ENCODE assay signal across 9 cellular contexts in genomic region chr11:58524232-58525036, GRCh38. TPM values are rescaled to one million over a fixed set of nuclear protein-coding genes. Genes with fewer than 3 reads are reported as not detected.
DNase-seq lines count a peak whose midpoint lies in the region; ATAC-seq, FAIRE-seq and TF ChIP-seq lines count a peak whose summit lies in the region.
"Had no signal": no experiment of that assay in that cellular context is flagged by ENCODE, and none has a peak within 500 bp of the region (broad histone marks: within the 10 kb centered on the region; RNA-seq: fewer than 3 reads in every experiment).

No MANE protein-coding gene starts in this region.

- ATAC-seq in CD8-positive, alpha-beta T cell = peak; percentile 71
- ATAC-seq in GM19035 (IDR thresholded peaks at IDR 0.05; ENCODE audit: unreplicated experiment) = peak; percentile 35
- peak; percentile 46 for ATAC-seq in HG03175 (IDR thresholded peaks at IDR 0.05; ENCODE audit: unreplicated experiment)
- peak; percentile 61 for ATAC-seq in stimulated activated naive CD8-positive, alpha-beta T cell treated with anti-CD3 and anti-CD28 coated beads, Interleukin-15, amount 100 ng/mL, for 72 hours

- H2BK15ac ChIP-seq in H1 (ENCODE audit: low read length) (no peak overlapping the region), mesenchymal stem cell (ENCODE audit: low read depth, poor library complexity, severe bottlenecking) (no peak overlapping the region)

- no peak overlapping the region for H4K91ac ChIP-seq in H1 (replicated peaks; ENCODE audit: insufficient read length, low read length)
- H4K91ac ChIP-seq in mesenchymal stem cell (ENCODE audit: low read length) = no peak overlapping the region

- no peak overlapping the region for H2BK5ac ChIP-seq in H1 (ENCODE audit: low read depth, low read length)
- H2BK5ac ChIP-seq in mesenchymal stem cell (ENCODE audit: low read depth, low read length, poor library complexity, severe bottlenecking) = no peak overlapping the region

- H2BK120ac ChIP-seq in H1 (replicated peaks; ENCODE audit: low read depth, low read length) = no peak overlapping the region
- no peak overlapping the region for H2BK120ac ChIP-seq in mesenchymal stem cell (ENCODE audit: low read depth, low read length)

- peaks cover 69% of the 10 kb centered on the region for H3K4me1 Mint-ChIP-seq in CD8-positive, alpha-beta T cell (ENCODE audit: low read depth)
- H3K4me1 Mint-ChIP-seq in activated CD4-positive, alpha-beta T cell treated with anti-CD3 and anti-CD28 coated beads, Interleukin-2, amount 10 ng/mL, durations not matched to agents 7 days and 5 days = peaks cover 56% of the 10 kb centered on the region
- peaks cover 63% of the 10 kb centered on the region for H3K4me1 Mint-ChIP-seq in stimulated activated naive CD8-positive, alpha-beta T cell treated with anti-CD3 and anti-CD28 coated beads, Interleukin-15, amount 100 ng/mL, for 72 hours

- CTCF ChIA-PET in CD8-positive, alpha-beta T cell (lab: Charles Lee) = interaction anchor here (0.7 to 3.9 kb wide), 35 partner anchors 8 to 950 kb away, joined by 3 to 38 read pairs (median 4); partner anchors contain the start of genes OR9I1 and YPEL4
- CTCF ChIA-PET in activated CD4-positive, alpha-beta T cell treated with anti-CD3 and anti-CD28 coated beads, Interleukin-2, amount 10 ng/mL, durations not matched to agents 7 days and 5 days (lab: Charles Lee) = interaction anchor here (0.7 to 2.0 kb wide), 8 partner anchors 11 to 967 kb away, joined by 3 to 5 read pairs (median 4); no protein-coding TSS in a partner anchor
- CTCF ChIA-PET in H1 (lab: Charles Lee; ENCODE audit: partially characterized antibody) = interaction anchor here (0.7 to 3.2 kb wide), 49 partner anchors 9 to 1145 kb away, joined by 3 to 27 read pairs (median 3); partner anchors contain the start of gene OR5B21

- H2AK5ac ChIP-seq in H1 (ENCODE audit: low read depth, low read length) = no peak overlapping the region
- no peak overlapping the region for H2AK5ac ChIP-seq in mesenchymal stem cell (ENCODE audit: low read length, severe bottlenecking)

- no peak overlapping the region for H4K8ac ChIP-seq in H1 (ENCODE audit: extremely low read depth, insufficient read depth, low read length)
- no peak overlapping the region for H4K8ac ChIP-seq in mesenchymal stem cell (ENCODE audit: low read length)

- H3K36me3 ChIP-seq in CD8-positive, alpha-beta T cell (ENCODE audit: insufficient read depth, low read length) = peaks cover 18% of the 10 kb centered on the region
- H3K36me3 ChIP-seq in H1 (ENCODE audit: control insufficient read depth in 2 of 4, insufficient read depth in 4 of 4, low read length in 3 of 4) = no peaks in the 10 kb centered on the region
- peaks cover 6 to 41% of the 10 kb centered on the region in 2 experiments for H3K36me3 ChIP-seq in mesenchymal stem cell (ENCODE audit: control insufficient read depth in 1 of 2, insufficient read depth in 2 of 2, low read depth in 1 of 2, low read length in 2 of 2)

- peaks cover 65% of the 10 kb centered on the region for H3K4me1 ChIP-seq in CD8-positive, alpha-beta T cell (ENCODE audit: insufficient read depth, low read length)
- H3K4me1 ChIP-seq in H1 (replicated peaks in 1 of 4; ENCODE audit: control insufficient read depth in 3 of 4, insufficient read depth in 4 of 4, low read length in 3 of 4) = peaks cover 0 to 3% (median 0%) of the 10 kb centered on the region in 4 experiments; a peak in 2 of 7 replicates
- no peaks in the 10 kb centered on the region for H3K4me1 ChIP-seq in mesenchymal stem cell (ENCODE audit: control insufficient read depth, insufficient read depth, low read depth, low read length)

- intact Hi-C loops in CD8-positive, alpha-beta T cell (cut with DNase I, micrococcal nuclease) = loop anchor here (1.0 to 10.0 kb wide), 7 partner anchors 51 to 1190 kb away; partner anchors contain the start of genes CLP1 (in 1 of the 2), LPXN (in 1 of the 2), P2RX3 (in 1 of the 2) and SSRP1 (in 1 of the 2)

- H3K79me1 ChIP-seq in H1 (ENCODE audit: low read depth, low read length) (no peaks in the 10 kb centered on the region), mesenchymal stem cell (replicated peaks; ENCODE audit: low read length, poor library complexity, severe bottlenecking) (no peaks in the 10 kb centered on the region)

- H3K9me3 Mint-ChIP-seq in CD8-positive, alpha-beta T cell = no peaks in the 10 kb centered on the region
- H3K9me3 Mint-ChIP-seq in activated CD4-positive, alpha-beta T cell treated with anti-CD3 and anti-CD28 coated beads, Interleukin-2, amount 10 ng/mL, durations not matched to agents 7 days and 5 days = no peaks in the 10 kb centered on the region
- H3K9me3 Mint-ChIP-seq in stimulated activated naive CD8-positive, alpha-beta T cell treated with anti-CD3 and anti-CD28 coated beads, Interleukin-15, amount 100 ng/mL, for 72 hours = no peaks in the 10 kb centered on the region

- H2AFZ ChIP-seq in H1 (ENCODE audit: low read length) (peak overlapping the region; percentile 94), mesenchymal stem cell (ENCODE audit: low read depth, low read length) (peak overlapping the region; percentile 69)

- H3K14ac ChIP-seq in H1 (ENCODE audit: insufficient read length) = no peak overlapping the region
- no peak overlapping the region for H3K14ac ChIP-seq in mesenchymal stem cell (ENCODE audit: low read length in 2 of 2)

- TF ChIP-seq POLR2A in H1 (IDR thresholded peaks at IDR 0.05; ENCODE audit: control extremely low read depth in 1 of 2, low read depth in 2 of 2, low read length in 2 of 2) = no peak

- H2BK20ac ChIP-seq in H1 (ENCODE audit: low read length) = no peak overlapping the region

- no peaks in the 10 kb centered on the region for H3K27me3 Mint-ChIP-seq in CD8-positive, alpha-beta T cell (ENCODE audit: low read depth)
- no peaks in the 10 kb centered on the region for H3K27me3 Mint-ChIP-seq in activated CD4-positive, alpha-beta T cell treated with anti-CD3 and anti-CD28 coated beads, Interleukin-2, amount 10 ng/mL, durations not matched to agents 7 days and 5 days
- no peaks in the 10 kb centered on the region for H3K27me3 Mint-ChIP-seq in stimulated activated naive CD8-positive, alpha-beta T cell treated with anti-CD3 and anti-CD28 coated beads, Interleukin-15, amount 100 ng/mL, for 72 hours

- no peak overlapping the region for H3K9ac ChIP-seq in H1 (replicated peaks in 1 of 4; ENCODE audit: extremely low read depth in 1 of 4, low read depth in 3 of 4, low read length in 3 of 4)
- peak overlapping the region; percentile 10 for H3K9ac ChIP-seq in mesenchymal stem cell (ENCODE audit: low read length)

- no peak for TF ChIP-seq EP300 in H1 (IDR thresholded peaks at IDR 0.05; ENCODE audit: borderline replicate concordance in 1 of 2, low read depth in 2 of 2, low read length in 2 of 2)

- H3K9me3 ChIP-seq in CD8-positive, alpha-beta T cell (ENCODE audit: low read length) = no peaks in the 10 kb centered on the region
- H3K9me3 ChIP-seq in H1 (ENCODE audit: insufficient read depth in 2 of 2, low read depth in 1 of 2, low read length in 1 of 2) (no peaks in the 10 kb centered on the region), mesenchymal stem cell (ENCODE audit: control insufficient read depth, low read length) (no peaks in the 10 kb centered on the region)

- H3K4me2 ChIP-seq in H1 (ENCODE audit: insufficient read depth in 1 of 2, low read depth in 2 of 2, low read length in 2 of 2) (peak overlapping the region; percentile 39 to 59; a peak in 2 of 4 replicates), mesenchymal stem cell (ENCODE audit: low read length, poor library complexity, severe bottlenecking) (no peak overlapping the region)

- peak; percentile 93 for FAIRE-seq in H1 (lab: Jason Lieb, UNC)

- H2BK12ac ChIP-seq in H1 (ENCODE audit: low read depth, low read length) = no peak overlapping the region
- H2BK12ac ChIP-seq in mesenchymal stem cell (ENCODE audit: low read length in 2 of 2) = no peak overlapping the region

- H3K79me2 ChIP-seq in H1 (ENCODE audit: control insufficient read depth in 1 of 2, insufficient read depth in 2 of 2, low read length in 2 of 2) = no peaks in the 10 kb centered on the region

- peaks cover 24% of the 10 kb centered on the region for H3K36me3 Mint-ChIP-seq in CD8-positive, alpha-beta T cell
- peaks cover 35% of the 10 kb centered on the region for H3K36me3 Mint-ChIP-seq in activated CD4-positive, alpha-beta T cell treated with anti-CD3 and anti-CD28 coated beads, Interleukin-2, amount 10 ng/mL, durations not matched to agents 7 days and 5 days (ENCODE audit: low read depth)

- peak overlapping the region; percentile 75 for H3K27ac ChIP-seq in CD8-positive, alpha-beta T cell (ENCODE audit: low read depth, low read length)
- H3K27ac ChIP-seq in H1 (ENCODE audit: low read depth, low read length) (no peak overlapping the region), mesenchymal stem cell (ENCODE audit: low read length, poor library complexity, severe bottlenecking) (no peak overlapping the region)

- TF ChIP-seq CTCF in CD8-positive, alpha-beta T cell (IDR thresholded peaks at IDR 0.05) = peak; percentile 90
- TF ChIP-seq CTCF in H1 (IDR thresholded peaks at IDR 0.05; ENCODE audit: control extremely low read depth in 1 of 3, insufficient read depth in 1 of 3, low read depth in 1 of 3, low read length in 3 of 3) = peak; percentile 84 to 96 (median 90)

- H3K18ac ChIP-seq in H1 (ENCODE audit: extremely low read depth, low read length) (no peak overlapping the region), mesenchymal stem cell (ENCODE audit: low read depth in 1 of 2, low read length in 2 of 2) (no peak overlapping the region)

- no peak overlapping the region for H3K23ac ChIP-seq in H1 (ENCODE audit: insufficient read length)
- H3K23ac ChIP-seq in mesenchymal stem cell (ENCODE audit: low read length in 2 of 2) = no peak overlapping the region

- TF ChIP-seq RAD21 in H1 (IDR thresholded peaks at IDR 0.05 in 1 of 2, conservative IDR thresholded peaks at IDR 0.05 in 1 of 2; ENCODE audit: low read depth in 2 of 2, low read length in 2 of 2) = peak; percentile 70 to 80

- H3K23me2 ChIP-seq in H1 (ENCODE audit: low read depth, low read length) = no peaks in the 10 kb centered on the region

- H3K27ac Mint-ChIP-seq in CD8-positive, alpha-beta T cell = peak overlapping the region; percentile 96
- peak overlapping the region; percentile 90 for H3K27ac Mint-ChIP-seq in activated CD4-positive, alpha-beta T cell treated with anti-CD3 and anti-CD28 coated beads, Interleukin-2, amount 10 ng/mL, durations not matched to agents 7 days and 5 days
- H3K27ac Mint-ChIP-seq in stimulated activated naive CD8-positive, alpha-beta T cell treated with anti-CD3 and anti-CD28 coated beads, Interleukin-15, amount 100 ng/mL, for 72 hours = peak overlapping the region; percentile 84 to 94

- no peak overlapping the region for H3K56ac ChIP-seq in H1 (replicated peaks; ENCODE audit: insufficient read length, low read depth, low read length)

- 17% methylated on average over 7 of the region's 7 CpGs; no CpG with 5 or more reads in 1 of the 2 experiments for WGBS in H1 (ENCODE audit: extremely low coverage in 1 of 2, insufficient coverage in 1 of 2, insufficient read length in 1 of 2, insufficient replicate concordance in 2 of 2, low coverage in 1 of 2, low lambda C conversion rate in 2 of 2, missing lambda C conversion rate in 1 of 2), 2 experiments
- 28% methylated on average over 5 of the region's 7 CpGs for WGBS in mesenchymal stem cell

- no peaks in the 10 kb centered on the region for H4K20me1 ChIP-seq in H1 (replicated peaks in 1 of 2; ENCODE audit: control insufficient read depth in 1 of 2, insufficient read depth in 2 of 2, low read length in 2 of 2)

- POLR2A ChIA-PET in CD8-positive, alpha-beta T cell (lab: Charles Lee) = interaction anchor here (1.0 to 2.3 kb wide), 5 partner anchors 16 to 52 kb away, joined by 3 to 8 read pairs (median 7); no protein-coding TSS in a partner anchor
- POLR2A ChIA-PET in activated CD4-positive, alpha-beta T cell treated with anti-CD3 and anti-CD28 coated beads, Interleukin-2, amount 10 ng/mL, durations not matched to agents 7 days and 5 days (lab: Charles Lee) = interaction anchor here (0.6 kb wide), 2 partner anchors 29 to 73 kb away, joined by 3 read pairs; no protein-coding TSS in a partner anchor
- POLR2A ChIA-PET in H1 (lab: Charles Lee; ENCODE audit: partially characterized antibody) = interaction anchor here (0.9 to 1.4 kb wide), 3 partner anchors 54 to 796 kb away, joined by 3 read pairs; no protein-coding TSS in a partner anchor

- peak overlapping the region; percentile 75 for H3K4me3 Mint-ChIP-seq in CD8-positive, alpha-beta T cell
- peak overlapping the region; percentile 66 for H3K4me3 Mint-ChIP-seq in activated CD4-positive, alpha-beta T cell treated with anti-CD3 and anti-CD28 coated beads, Interleukin-2, amount 10 ng/mL, durations not matched to agents 7 days and 5 days
- H3K4me3 Mint-ChIP-seq in stimulated activated naive CD8-positive, alpha-beta T cell treated with anti-CD3 and anti-CD28 coated beads, Interleukin-15, amount 100 ng/mL, for 72 hours = peak overlapping the region; percentile 85 to 88

- H3K27me3 ChIP-seq in CD8-positive, alpha-beta T cell (ENCODE audit: insufficient read depth, low read length) = no peaks in the 10 kb centered on the region
- H3K27me3 ChIP-seq in H1 (replicated peaks in 1 of 4; ENCODE audit: control insufficient read depth in 3 of 4, extremely low read depth in 1 of 4, insufficient read depth in 3 of 4, low read length in 3 of 4) (no peaks in the 10 kb centered on the region), mesenchymal stem cell (ENCODE audit: control insufficient read depth in 1 of 2, insufficient read depth in 1 of 2, low read length in 2 of 2) (peaks cover 0 to 3% of the 10 kb centered on the region in 2 experiments)

- no peak overlapping the region for H4K5ac ChIP-seq in H1 (ENCODE audit: insufficient read length, low read depth, low read length)

- no peak overlapping the region for H3K4ac ChIP-seq in H1 (replicated peaks; ENCODE audit: insufficient read length, low read depth, low read length)
- no peak overlapping the region for H3K4ac ChIP-seq in mesenchymal stem cell (ENCODE audit: low read depth in 1 of 2, low read length in 2 of 2)

- peak in 6 of 7 experiments; percentile 17 to 66 (median 46) for DNase-seq in CD8-positive, alpha-beta T cell
- peak; percentile 65 for DNase-seq in NCI-H226
- peak; percentile 55 for DNase-seq in activated CD4-positive, alpha-beta T cell treated with anti-CD3 and anti-CD28 coated beads, Interleukin-2, amount 10 ng/mL, durations not matched to agents 7 days and 5 days
- peak in 1 of 2 experiments; percentile 76 for DNase-seq in H1 (ENCODE audit: low read depth in 1 of 2, low spot score in 2 of 2)
- peak; percentile 75 for DNase-seq in mesenchymal stem cell
- peak; percentile 35 to 66 for DNase-seq in stimulated activated naive CD8-positive, alpha-beta T cell treated with anti-CD3 and anti-CD28 coated beads, Interleukin-15, amount 100 ng/mL, for 72 hours

- peak overlapping the region; percentile 24 for H3K4me3 ChIP-seq in CD8-positive, alpha-beta T cell (ENCODE audit: low read depth, low read length)
- H3K4me3 ChIP-seq in H1 (ENCODE audit: extremely low read depth in 1 of 4, insufficient read depth in 2 of 4, low read depth in 3 of 4, low read length in 4 of 4) = peak overlapping the region in 1 of 4 experiments; percentile 45; a peak in 2 of 8 replicates
- H3K4me3 ChIP-seq in mesenchymal stem cell (ENCODE audit: insufficient read depth in 1 of 2, low read depth in 1 of 2, low read length in 2 of 2) = peak overlapping the region in 1 of 2 experiments; percentile 5

RNA-seq across cellular contexts. Expression of gene OR5B21, which starts 16.5 kb away (rescaled TPM):
- not detected for total RNA-seq in CD8-positive, alpha-beta T cell
- under 1 TPM in 1 of 2 experiments, not detected in 1; 0.37 TPM for total RNA-seq in activated CD4-positive, alpha-beta T cell treated with anti-CD3 and anti-CD28 coated beads, Interleukin-2, amount 10 ng/mL, durations not matched to agents 7 days and 5 days
- total RNA-seq in H1 (2021; fragmentation: NEBNext Ultra II Directional; extraction: Animal tissue kit (Norgen Biotek cat#: 25700)) = not detected in 2 replicates
- polyA plus RNA-seq in H1 (2011; rRNA removed) = not detected in 2 replicates
- not detected for polyA plus RNA-seq in H1 (2011; cell fraction: cytosol; rRNA removed)
- polyA plus RNA-seq in H1 (2011; cell fraction: nucleus; rRNA removed) = 0.13 TPM
- polyA plus RNA-seq in H1 (2012, experiment 1 of 2) = not detected in 4 replicates
- polyA plus RNA-seq in H1 (2012, experiment 2 of 2) = not detected
- not detected for polyA plus RNA-seq in H1 (2013, experiment 1 of 2)
- polyA plus RNA-seq in H1 (2013, experiment 2 of 2) = not detected
- polyA minus RNA-seq in H1 (2011; rRNA and poly(A)+ RNA removed) = 1.0 TPM in 1 of 2 replicates, not detected in the other
- polyA minus RNA-seq in H1 (2011; cell fraction: cytosol; rRNA and poly(A)+ RNA removed) = not detected
- 1.00 TPM for polyA minus RNA-seq in H1 (2011; cell fraction: nucleus; rRNA and poly(A)+ RNA removed)
- not detected for polyA plus RNA-seq in mesenchymal stem cell (2013, experiment 1 of 2)
- not detected for polyA plus RNA-seq in mesenchymal stem cell (2013, experiment 2 of 2)
- polyA plus RNA-seq: esophagus had no signal

RNA-seq across cellular contexts. Expression of gene LPXN, which starts 51.2 kb away (rescaled TPM):
- total RNA-seq in CD8-positive, alpha-beta T cell = 10 to 100 TPM; 28.1 to 31.3 TPM
- total RNA-seq in activated CD4-positive, alpha-beta T cell treated with anti-CD3 and anti-CD28 coated beads, Interleukin-2, amount 10 ng/mL, durations not matched to agents 7 days and 5 days = 100 to 1,000 TPM; 148 to 208 TPM
- 0.69 and 1.4 TPM in 2 replicates for total RNA-seq in H1 (2021; fragmentation: NEBNext Ultra II Directional; extraction: Animal tissue kit (Norgen Biotek cat#: 25700))
- polyA plus RNA-seq in H1 (2011; rRNA removed) = 2.5 and 2.7 TPM in 2 replicates
- polyA plus RNA-seq in H1 (2011; cell fraction: cytosol; rRNA removed) = 3.0 TPM
- 5.6 TPM for polyA plus RNA-seq in H1 (2011; cell fraction: nucleus; rRNA removed)
- polyA plus RNA-seq in H1 (2012, experiment 1 of 2) = 1.1 to 1.5 TPM (median 1.4 TPM) in 4 replicates
- polyA plus RNA-seq in H1 (2012, experiment 2 of 2) = 0.37 TPM
- polyA plus RNA-seq in H1 (2013, experiment 1 of 2) = 1.2 TPM
- 1.3 TPM for polyA plus RNA-seq in H1 (2013, experiment 2 of 2)
- polyA minus RNA-seq in H1 (2011; rRNA and poly(A)+ RNA removed) = 5.1 and 6.7 TPM in 2 replicates
- polyA minus RNA-seq in H1 (2011; cell fraction: cytosol; rRNA and poly(A)+ RNA removed) = not detected
- 10.1 TPM for polyA minus RNA-seq in H1 (2011; cell fraction: nucleus; rRNA and poly(A)+ RNA removed)
- 2.4 TPM for polyA plus RNA-seq in mesenchymal stem cell (2013, experiment 1 of 2)
- 2.1 TPM for polyA plus RNA-seq in mesenchymal stem cell (2013, experiment 2 of 2)

RNA-seq across cellular contexts. Expression of gene ZFP91, which starts 54.4 kb away (rescaled TPM):
- 10 to 100 TPM; 56.1 to 56.5 TPM for total RNA-seq in CD8-positive, alpha-beta T cell
- 10 to 100 TPM; 48.8 to 60.9 TPM for total RNA-seq in activated CD4-positive, alpha-beta T cell treated with anti-CD3 and anti-CD28 coated beads, Interleukin-2, amount 10 ng/mL, durations not matched to agents 7 days and 5 days
- total RNA-seq in H1 (2021; fragmentation: NEBNext Ultra II Directional; extraction: Animal tissue kit (Norgen Biotek cat#: 25700)) = 29.0 and 29.5 TPM in 2 replicates
- 7.8 and 10.7 TPM in 2 replicates for polyA plus RNA-seq in H1 (2011; rRNA removed)
- 13.4 TPM for polyA plus RNA-seq in H1 (2011; cell fraction: cytosol; rRNA removed)
- 8.6 TPM for polyA plus RNA-seq in H1 (2011; cell fraction: nucleus; rRNA removed)
- polyA plus RNA-seq in H1 (2012, experiment 1 of 2) = 11.2 to 19.7 TPM (median 12.8 TPM) in 4 replicates
- polyA plus RNA-seq in H1 (2012, experiment 2 of 2) = 3.1 TPM
- 27.9 TPM for polyA plus RNA-seq in H1 (2013, experiment 1 of 2)
- polyA plus RNA-seq in H1 (2013, experiment 2 of 2) = 25.8 TPM
- polyA minus RNA-seq in H1 (2011; rRNA and poly(A)+ RNA removed) = 14.0 and 16.6 TPM in 2 replicates
- 10.3 TPM for polyA minus RNA-seq in H1 (2011; cell fraction: cytosol; rRNA and poly(A)+ RNA removed)
- polyA minus RNA-seq in H1 (2011; cell fraction: nucleus; rRNA and poly(A)+ RNA removed) = 32.9 TPM
- polyA plus RNA-seq in mesenchymal stem cell (2013, experiment 1 of 2) = 56.1 TPM
- polyA plus RNA-seq in mesenchymal stem cell (2013, experiment 2 of 2) = 55.8 TPM

Comparison
In these comparisons a context has a peak if more than half of its experiments do, and no peak if none do; other contexts are left out.
1. RNA of gene LPXN, which starts 51.2 kb away (total RNA-seq): 148 to 208 TPM in activated CD4-positive, alpha-beta T cell treated with anti-CD3 and anti-CD28 coated beads, Interleukin-2, amount 10 ng/mL, durations not matched to agents 7 days and 5 days and 28.1 to 31.3 TPM in CD8-positive, alpha-beta T cell; 0.69 to 1.4 TPM in H1; every median in the first group is over 10 times any median in the second.
2. Peak in every context shown above with its lines, with median percentiles within 50 percentile points of each other: ATAC-seq, H3K27ac Mint-ChIP-seq and H3K4me3 Mint-ChIP-seq.